ENCODE assay signal across 19 cellular contexts in genomic region chr1:18344755-18345154, GRCh38.
DNase-seq lines count a peak whose midpoint lies in the region; TF ChIP-seq lines count a peak whose summit lies in the region.
"Had no signal": no experiment of that assay in that cellular context is flagged by ENCODE, and none has a peak within 500 bp of the region (broad histone marks: within the 10 kb centered on the region; RNA-seq: fewer than 3 reads in every experiment).

No MANE protein-coding gene starts in this region.

- H3K4me3 ChIP-seq in SK-N-MC (peak overlapping the region; percentile 57), OCI-LY7 (ENCODE audit: low read depth, low read length, poor library complexity, severe bottlenecking) (no peak overlapping the region)
- H3K4me3 ChIP-seq: esophagus squamous epithelium, heart right ventricle had no signal

- H3K27ac ChIP-seq in SK-N-MC (peak overlapping the region; percentile 74), OCI-LY7 (ENCODE audit: low read depth, low read length, poor library complexity, severe bottlenecking) (no peak overlapping the region)
- H3K27ac ChIP-seq: brain microvascular endothelial cell, esophagus squamous epithelium, heart right ventricle had no signal

- H3K9me3 ChIP-seq in SK-N-MC (ENCODE audit: low read depth, low read length) (no peaks in the 10 kb centered on the region), OCI-LY7 (ENCODE audit: low read length) (no peaks in the 10 kb centered on the region)
- H3K9me3 ChIP-seq: esophagus squamous epithelium, heart right ventricle had no signal

- no peaks in the 10 kb centered on the region for H3K4me1 ChIP-seq in OCI-LY7 (ENCODE audit: insufficient read depth, low read length, poor library complexity, severe bottlenecking)
- H3K4me1 ChIP-seq: esophagus squamous epithelium, heart right ventricle had no signal

- no peak overlapping the region for H3K4me2 ChIP-seq in OCI-LY7 (ENCODE audit: low read length)

- H4K20me1 ChIP-seq in OCI-LY7 (ENCODE audit: insufficient read depth, low read length): no peaks in the 10 kb centered on the region

- TF ChIP-seq CTCF in OCI-LY7 (conservative IDR thresholded peaks at IDR 0.05; ENCODE audit: low read length): no peak

- DNase-seq in M059J (ENCODE audit: low read depth) (peak; percentile 36), NCI-H2196 treated with DMSO at 0.1 percent for 48 hours (lab: John Stamatoyannopoulos, UW; ENCODE audit: unreplicated experiment) (peak; percentile 70), SK-N-MC (ENCODE audit: low read depth, low spot score) (peak; percentile 87), OCI-LY7 (ENCODE audit: low spot score) (no peak), HPDE6-E6E7 (ENCODE audit: extremely low spot score) (no peak), NCI-H2029 (lab: John Stamatoyannopoulos, UW) (no peak)
- DNase-seq in activated CD4-positive, alpha-beta T cell treated with anti-CD3 and anti-CD28 coated beads, Interleukin-2, amount 50 U/mL, for 1 hour: no peak
- DNase-seq: activated CD4-positive, alpha-beta T cell treated with anti-CD3 and anti-CD28 coated beads for 48 hours; activated T-cell treated with anti-CD3 and anti-CD28 coated beads for 4 hours; brain microvascular endothelial cell; C1 segment of cervical spinal cord; EL; esophagus squamous epithelium; GOT3; heart right ventricle; kidney; MM.1S; right cardiac atrium; SHP77 had no signal

- H3K36me3 ChIP-seq in SK-N-MC (ENCODE audit: insufficient read depth, low read length) (peaks cover 9% of the 10 kb centered on the region), OCI-LY7 (ENCODE audit: insufficient read depth, low read length) (no peaks in the 10 kb centered on the region)
- H3K36me3 ChIP-seq: brain microvascular endothelial cell, esophagus squamous epithelium, heart right ventricle had no signal

- H3K79me2 ChIP-seq in OCI-LY7 (ENCODE audit: insufficient read depth, low read depth, low read length): no peaks in the 10 kb centered on the region

- intact Hi-C loops in OCI-LY7 (cut with micrococcal nuclease; ENCODE audit: unreplicated experiment): no loop called here

- CTCF ChIA-PET in OCI-LY7 (lab: Charles Lee; ENCODE audit: unreplicated experiment): no interaction called here

- H2AFZ ChIP-seq in OCI-LY7 (ENCODE audit: low read length): no peak overlapping the region

- H3K9me2 ChIP-seq in OCI-LY7 (ENCODE audit: insufficient read depth, low read length): no peaks in the 10 kb centered on the region

- BruUV-seq in OCI-LY7 (replicated peaks; lab: Mats Ljungman, UMichigan): no TSS peak

- H3K9ac ChIP-seq in SK-N-MC (ENCODE audit: insufficient read length): peak overlapping the region; percentile 22

- POLR2A ChIA-PET in OCI-LY7 (lab: Charles Lee): no interaction called here

Comparison
In these comparisons a context has a peak if more than half of its experiments do, and no peak if none do; other contexts are left out.
1. DNase-seq: peak in M059J (single experiment), NCI-H2196 treated with DMSO at 0.1 percent for 48 hours (single experiment) and SK-N-MC (single experiment); none in OCI-LY7 (single experiment), HPDE6-E6E7 (single experiment), NCI-H2029 (single experiment) and activated CD4-positive, alpha-beta T cell treated with anti-CD3 and anti-CD28 coated beads, Interleukin-2, amount 50 U/mL, for 1 hour (single experiment).